8 cellular contexts compared by ENCODE assay signal in genomic region chr14:20343855-20344205, GRCh38. TPM values are rescaled to one million over a fixed set of nuclear protein-coding genes. Genes with fewer than 3 reads are reported as not detected.
A peak's percentile ranks its signal among the peaks of the same experiment; 100 is the strongest.
DNase-seq lines count a peak whose midpoint lies in the region; ATAC-seq, FAIRE-seq and TF ChIP-seq lines count a peak whose summit lies in the region.

No MANE protein-coding gene starts in this region.

- no peaks in the 10 kb centered on the region for H3K9me3 ChIP-seq in BLaER1
- no peaks in the 10 kb centered on the region for H3K9me3 ChIP-seq in adrenal gland (replicated peaks in 1 of 3)
- H3K9me3 ChIP-seq in keratinocyte (ENCODE audit: control insufficient read depth, low read depth, low read length): no peaks in the 10 kb centered on the region

- H3K4me2 ChIP-seq in BLaER1 (peak overlapping the region; percentile 82), KMS-11 (peak overlapping the region; percentile 93), keratinocyte (ENCODE audit: control insufficient read depth, extremely low read depth, insufficient read depth, low read depth, low read length) (peak overlapping the region; percentile 74)

- H3K27ac ChIP-seq in BLaER1 (peak overlapping the region; percentile 79), KMS-11 (peak overlapping the region; percentile 68), adrenal gland (peak overlapping the region; percentile 42 to 94 (median 90)), keratinocyte (ENCODE audit: control insufficient read depth, insufficient read depth, low read length) (peak overlapping the region; percentile 97), temporal lobe (ENCODE audit: low read depth, low read length) (peak overlapping the region; percentile 82)

- no peak for FAIRE-seq in keratinocyte (lab: Jason Lieb, UNC)

- H3K4me3 ChIP-seq in BLaER1 (peak overlapping the region; percentile 74), KMS-11 (IDR thresholded peaks at IDR 0.05; ENCODE audit: insufficient read depth, low read depth, low read length) (no peak overlapping the region), adrenal gland (peak overlapping the region; percentile 9 to 66 (median 36)), keratinocyte (ENCODE audit: control insufficient read depth in 2 of 3, extremely low read depth in 1 of 3, insufficient read depth in 2 of 3, low read depth in 1 of 3, low read length in 3 of 3) (peak overlapping the region; percentile 72 to 98 (median 95))

- no peaks in the 10 kb centered on the region for H4K20me1 ChIP-seq in BLaER1
- H4K20me1 ChIP-seq in KMS-11 (ENCODE audit: insufficient read depth): no peaks in the 10 kb centered on the region
- H4K20me1 ChIP-seq in keratinocyte (ENCODE audit: control insufficient read depth, extremely low read depth, insufficient read depth, low read length): no peaks in the 10 kb centered on the region

- TF ChIP-seq CTCF in KMS-11 (conservative IDR thresholded peaks at IDR 0.05; ENCODE audit: low read depth, low read length) (no peak), adrenal gland (IDR thresholded peaks at IDR 0.05) (no peak), keratinocyte (optimal IDR thresholded peaks at IDR 0.05 in 1 of 3, IDR thresholded peaks at IDR 0.05 in 1 of 3, conservative IDR thresholded peaks at IDR 0.05 in 1 of 3; ENCODE audit: extremely low read depth in 1 of 3, insufficient read depth in 2 of 3, low read length in 3 of 3) (no peak)

- ATAC-seq in GM19035 (IDR thresholded peaks at IDR 0.05; ENCODE audit: unreplicated experiment): no peak

- 0 to 3% (median 1%) methylated on average over 3 of the region's 3 CpGs for WGBS in adrenal gland, 4 donors

- no peaks in the 10 kb centered on the region for H3K9me1 ChIP-seq in keratinocyte (ENCODE audit: control insufficient read depth, extremely low read depth, insufficient read depth, low read length)

- dilution Hi-C loops in keratinocyte (cut with MboI; ENCODE audit: extremely low pct_ligation_motif_present, low sequenced_read_pairs): no loop called here

- H2AFZ ChIP-seq in KMS-11 (ENCODE audit: low read depth) (peak overlapping the region; percentile 79), keratinocyte (ENCODE audit: control insufficient read depth, low read length) (peak overlapping the region; percentile 95)

- H3K36me3 ChIP-seq in BLaER1 (peaks cover 38% of the 10 kb centered on the region), KMS-11 (ENCODE audit: insufficient read depth) (no peaks in the 10 kb centered on the region), adrenal gland (replicated peaks in 1 of 2) (peaks cover 0 to 11% of the 10 kb centered on the region in 2 donors), keratinocyte (ENCODE audit: control insufficient read depth in 2 of 2, extremely low read depth in 1 of 2, insufficient read depth in 2 of 2, low read length in 2 of 2) (peaks cover 3 to 9% of the 10 kb centered on the region in 2 experiments)

- DNase-seq in adrenal gland (no peak), keratinocyte (ENCODE audit: low read depth, low spot score) (no peak), AG08396 (ENCODE audit: low spot score) (no peak), AG08395 (ENCODE audit: low spot score) (no peak)

- intact Hi-C loops in adrenal gland (cut with DNase I): no loop called here

- H3K4me1 ChIP-seq in BLaER1: peaks cover 21% of the 10 kb centered on the region
- H3K4me1 ChIP-seq in KMS-11 (ENCODE audit: low read depth, poor library complexity, severe bottlenecking): peaks cover 11% of the 10 kb centered on the region
- peaks cover 14 to 17% of the 10 kb centered on the region in 2 donors for H3K4me1 ChIP-seq in adrenal gland (replicated peaks in 1 of 2)
- peaks cover 4% of the 10 kb centered on the region for H3K4me1 ChIP-seq in keratinocyte (ENCODE audit: control insufficient read depth, extremely low read depth, insufficient read depth, low read length)

- TF ChIP-seq POLR2A in adrenal gland (IDR thresholded peaks at IDR 0.05): no peak

- peak overlapping the region; percentile 89 for H3K9ac ChIP-seq in BLaER1
- peak overlapping the region; percentile 86 for H3K9ac ChIP-seq in KMS-11
- H3K9ac ChIP-seq in keratinocyte (ENCODE audit: control insufficient read depth, extremely low read depth, insufficient read depth, low read length): peak overlapping the region; percentile 99

- no peaks in the 10 kb centered on the region; the same call in 1 of the 2 replicates for H3K79me2 ChIP-seq in KMS-11 (ENCODE audit: insufficient read depth, low read depth)
- peaks cover 11% of the 10 kb centered on the region for H3K79me2 ChIP-seq in keratinocyte (ENCODE audit: control insufficient read depth, insufficient read depth, low read length)

- H3K27me3 ChIP-seq in BLaER1: no peaks in the 10 kb centered on the region
- H3K27me3 ChIP-seq in KMS-11 (ENCODE audit: insufficient read depth, low read depth): no peaks in the 10 kb centered on the region
- H3K27me3 ChIP-seq in adrenal gland: no peaks in the 10 kb centered on the region
- no peaks in the 10 kb centered on the region for H3K27me3 ChIP-seq in keratinocyte (ENCODE audit: control insufficient read depth, extremely low read depth, insufficient read depth, low read length)

RNA-seq across cellular contexts. Expression of gene PARP2, which starts 0.4 kb away (rescaled TPM):
- total RNA-seq in adrenal gland: 10 to 100 TPM in 6 of 8 donors, 1 to 10 TPM in 2; 8.5 to 25.5 (median 20.0) TPM
- polyA plus RNA-seq in adrenal gland: 10 to 100 TPM; 30.5 to 55.2 (median 33.9) TPM
- polyA plus RNA-seq in keratinocyte: 13.8 to 24.7 TPM (median 24.1 TPM) in 3 replicates
- polyA plus RNA-seq in keratinocyte (2011; ENCODE audit: low read depth): 17.6 TPM
- polyA plus RNA-seq in keratinocyte (2011; cell fraction: cytosol; rRNA removed): 13.0 and 20.7 TPM in 2 replicates
- polyA plus RNA-seq in keratinocyte (2011; cell fraction: nucleus; rRNA removed): 36.4 and 45.0 TPM in 2 replicates
- 15.3 and 16.6 TPM in 2 replicates for polyA plus RNA-seq in keratinocyte (2012; ENCODE audit: low replicate concordance)
- 3.3 to 13.1 TPM (median 5.7 TPM) in 3 replicates for polyA minus RNA-seq in keratinocyte
- 6.7 TPM for polyA minus RNA-seq in keratinocyte (2011; cell fraction: cytosol; rRNA and poly(A)+ RNA removed)
- polyA minus RNA-seq in keratinocyte (2011; cell fraction: nucleus; rRNA and poly(A)+ RNA removed): 2.3 and 10.2 TPM in 2 replicates
- 23.4 TPM for total RNA-seq in temporal lobe

RNA-seq across cellular contexts. Expression of gene CCNB1IP1, which starts 10.8 kb away (rescaled TPM):
- total RNA-seq in adrenal gland: 10 to 100 TPM; 16.8 to 42.7 (median 29.4) TPM
- polyA plus RNA-seq in adrenal gland: 10 to 100 TPM; 21.2 to 62.5 (median 41.9) TPM
- polyA plus RNA-seq in keratinocyte: 49.0 to 65.8 TPM (median 49.4 TPM) in 3 replicates
- 60.2 TPM for polyA plus RNA-seq in keratinocyte (2011; ENCODE audit: low read depth)
- polyA plus RNA-seq in keratinocyte (2011; cell fraction: cytosol; rRNA removed): 42.8 and 68.7 TPM in 2 replicates
- 33.9 and 41.6 TPM in 2 replicates for polyA plus RNA-seq in keratinocyte (2011; cell fraction: nucleus; rRNA removed)
- polyA plus RNA-seq in keratinocyte (2012; ENCODE audit: low replicate concordance): 35.8 and 50.9 TPM in 2 replicates
- 12.6 to 37.8 TPM (median 25.6 TPM) in 3 replicates for polyA minus RNA-seq in keratinocyte
- polyA minus RNA-seq in keratinocyte (2011; cell fraction: cytosol; rRNA and poly(A)+ RNA removed): 19.4 TPM
- 12.9 and 21.6 TPM in 2 replicates for polyA minus RNA-seq in keratinocyte (2011; cell fraction: nucleus; rRNA and poly(A)+ RNA removed)
- total RNA-seq in temporal lobe: 44.3 TPM

RNA-seq across cellular contexts. Expression of gene TTC5, which starts 38.1 kb away (rescaled TPM):
- total RNA-seq in adrenal gland: 10 to 100 TPM in 6 of 8 donors, 1 to 10 TPM in 2; 7.9 to 28.6 (median 16.6) TPM
- 10 to 100 TPM in 1 of 3 donors, 1 to 10 TPM in 2; 3.9 to 12.7 (median 9.2) TPM for polyA plus RNA-seq in adrenal gland
- polyA plus RNA-seq in keratinocyte: 13.7 to 19.2 TPM (median 13.9 TPM) in 3 replicates
- 5.3 TPM for polyA plus RNA-seq in keratinocyte (2011; ENCODE audit: low read depth)
- polyA plus RNA-seq in keratinocyte (2011; cell fraction: cytosol; rRNA removed): 10.1 and 11.8 TPM in 2 replicates
- 11.8 and 16.6 TPM in 2 replicates for polyA plus RNA-seq in keratinocyte (2011; cell fraction: nucleus; rRNA removed)
- polyA plus RNA-seq in keratinocyte (2012; ENCODE audit: low replicate concordance): 7.2 and 14.1 TPM in 2 replicates
- 10.9 to 18.5 TPM (median 17.3 TPM) in 3 replicates for polyA minus RNA-seq in keratinocyte
- 20.7 TPM for polyA minus RNA-seq in keratinocyte (2011; cell fraction: cytosol; rRNA and poly(A)+ RNA removed)
- polyA minus RNA-seq in keratinocyte (2011; cell fraction: nucleus; rRNA and poly(A)+ RNA removed): 8.5 and 15.7 TPM in 2 replicates
- total RNA-seq in temporal lobe: 21.1 TPM
